Comparison of ENCODE assay signal across 13 cellular contexts in the genomic region with DNA sequence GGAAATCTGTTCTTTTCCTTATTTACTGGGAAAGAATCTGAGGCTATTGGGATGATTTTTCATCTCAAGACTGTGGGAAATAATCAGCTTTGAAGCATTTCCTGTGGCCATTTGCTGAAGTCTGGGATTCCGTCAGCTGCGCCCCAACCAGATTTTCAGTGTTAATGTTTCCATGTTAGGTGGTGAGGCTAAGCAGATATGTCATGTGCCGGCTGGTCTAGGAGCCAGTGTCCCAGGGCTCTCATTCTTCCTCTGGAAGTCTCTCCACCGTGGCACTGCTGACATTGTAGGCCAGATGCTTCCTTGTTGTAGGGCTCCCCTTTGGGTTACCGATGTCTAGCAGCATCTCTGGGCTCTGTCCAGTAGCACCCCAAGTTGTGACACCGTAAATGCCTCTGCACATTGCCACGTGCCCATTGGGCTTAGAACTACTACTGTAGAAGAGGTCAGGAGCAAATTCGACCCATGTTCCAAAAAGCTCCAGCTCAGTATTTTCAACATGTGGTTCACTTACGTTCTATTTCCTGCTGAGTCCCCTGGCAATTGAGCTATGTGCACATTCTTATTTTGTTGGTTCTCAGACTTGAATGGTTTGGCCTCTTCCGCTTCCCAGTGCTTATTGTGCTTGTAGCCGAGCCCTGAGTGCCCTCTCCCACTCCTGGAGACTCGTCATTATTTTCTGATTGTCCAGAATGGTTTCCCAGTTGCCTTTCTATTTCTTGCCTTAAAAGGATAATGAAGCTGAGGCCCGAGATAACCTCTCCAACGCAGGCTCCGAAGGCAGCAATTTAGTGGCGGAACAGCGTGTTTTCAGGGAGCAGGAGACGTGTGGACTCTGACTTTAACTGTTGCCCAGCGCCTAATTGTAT.
A peak's percentile ranks its signal among the peaks of the same experiment; 100 is the strongest.
DNase-seq lines count a peak whose midpoint lies in the region; ATAC-seq and TF ChIP-seq lines count a peak whose summit lies in the region.
"Had no signal": no experiment of that assay in that cellular context is flagged by ENCODE, and none has a peak within 500 bp of the region (broad histone marks: within the 10 kb centered on the region; RNA-seq: fewer than 3 reads in every experiment).

No MANE protein-coding gene starts in this region.

- H3K36me3 Mint-ChIP-seq in brain: no peaks in the 10 kb centered on the region

- H3K27me3 ChIP-seq in ACC112 (ENCODE audit: insufficient read depth, low read length) (no peaks in the 10 kb centered on the region), left ventricle myocardium inferior (ENCODE audit: low read depth) (no peaks in the 10 kb centered on the region)

- H3K27ac ChIP-seq in ACC112 (ENCODE audit: low read depth, low read length): peak overlapping the region; percentile 71
- peak overlapping the region; percentile 95 for H3K27ac ChIP-seq in left ventricle myocardium inferior (replicated peaks)
- H3K27ac ChIP-seq: hepatocyte, KMS-11 had no signal

- H3K4me1 Mint-ChIP-seq in brain: peaks cover 66% of the 10 kb centered on the region

- intact Hi-C loops in left ventricle myocardium inferior (cut with micrococcal nuclease) (no loop called here), sciatic nerve (cut with DNase I) (no loop called here)

- ATAC-seq in sciatic nerve (peak; percentile 88), GM19351 (IDR thresholded peaks at IDR 0.05; ENCODE audit: unreplicated experiment) (no peak), GM19463 (IDR thresholded peaks at IDR 0.05; ENCODE audit: unreplicated experiment) (no peak), HG03045 (IDR thresholded peaks at IDR 0.05; ENCODE audit: unreplicated experiment) (no peak)
- ATAC-seq: mucosa of descending colon had no signal

- peaks cover 0 to 3% (median 0%) of the 10 kb centered on the region in 5 experiments for H3K9me3 Mint-ChIP-seq in brain

- peak; percentile 45 for DNase-seq in left ventricle myocardium inferior
- DNase-seq in sciatic nerve (ENCODE audit: low spot score): no peak
- no peak for DNase-seq in NCI-H82 treated with DMSO at 0.1 percent for 48 hours (lab: John Stamatoyannopoulos, UW; ENCODE audit: unreplicated experiment)
- DNase-seq: activated T-cell treated with anti-CD3 and anti-CD28 coated beads, Interleukin-2, amount 50 U/mL, for 48 hours; GOT3; mucosa of descending colon had no signal

- peak overlapping the region in 1 of 5 experiments; percentile 18 for H3K4me3 Mint-ChIP-seq in brain

- H3K36me3 ChIP-seq in ACC112 (ENCODE audit: insufficient read depth, low read length) (no peaks in the 10 kb centered on the region), left ventricle myocardium inferior (no peaks in the 10 kb centered on the region)

- peaks cover 6% of the 10 kb centered on the region for H3K27me3 Mint-ChIP-seq in brain

- peak overlapping the region in 3 of 5 experiments; percentile 55 to 89 (median 87) for H3K27ac Mint-ChIP-seq in brain

- H3K4me3 ChIP-seq in ACC112 (ENCODE audit: low read depth, low read length) (peak overlapping the region; percentile 54; the same call in 1 of the 2 replicates), left ventricle myocardium inferior (peak overlapping the region; percentile 18)
- H3K4me3 ChIP-seq: hepatocyte, mucosa of descending colon had no signal

- no peaks in the 10 kb centered on the region for H3K79me2 ChIP-seq in ACC112 (ENCODE audit: control insufficient read depth, insufficient read depth, low read length, unreplicated experiment)
- H3K79me2 ChIP-seq: hepatocyte had no signal

- H3K4me1 ChIP-seq in ACC112 (ENCODE audit: control insufficient read depth, insufficient read depth, low read length, unreplicated experiment) (peaks cover 21% of the 10 kb centered on the region), left ventricle myocardium inferior (peaks cover 87% of the 10 kb centered on the region)

- TF ChIP-seq CTCF in brain (conservative IDR thresholded peaks at IDR 0.05) (no peak), left ventricle myocardium inferior (IDR thresholded peaks at IDR 0.05; ENCODE audit: borderline replicate concordance) (no peak)

- peak overlapping the region; percentile 86 for H2AFZ ChIP-seq in ACC112 (ENCODE audit: low read length, unreplicated experiment)
- H2AFZ ChIP-seq: hepatocyte had no signal

- H3K9me3 ChIP-seq in left ventricle myocardium inferior (replicated peaks): no peaks in the 10 kb centered on the region
- H3K9me3 ChIP-seq: mucosa of descending colon had no signal
